9 cellular contexts compared by ENCODE assay signal in genomic region chr2:233060500-233061006, GRCh38. TPM values are rescaled to one million over a fixed set of nuclear protein-coding genes. Genes with fewer than 3 reads are reported as not detected.
DNase-seq lines count a peak whose midpoint lies in the region; ATAC-seq and TF ChIP-seq lines count a peak whose summit lies in the region.
"Had no signal": no experiment of that assay in that cellular context is flagged by ENCODE, and none has a peak within 500 bp of the region (broad histone marks: within the 10 kb centered on the region; RNA-seq: fewer than 3 reads in every experiment).

No MANE protein-coding gene starts in this region.

- H3K36me3 ChIP-seq in mesenchymal stem cell (ENCODE audit: control insufficient read depth in 1 of 2, insufficient read depth in 2 of 2, low read depth in 1 of 2, low read length in 2 of 2) (no peaks in the 10 kb centered on the region), tibial artery (no peaks in the 10 kb centered on the region)

- no peak overlapping the region for H2BK120ac ChIP-seq in mesenchymal stem cell (ENCODE audit: low read depth, low read length)

- no peak overlapping the region for H3K4me3 ChIP-seq in mesenchymal stem cell (ENCODE audit: insufficient read depth in 1 of 2, low read depth in 1 of 2, low read length in 2 of 2)
- H3K4me3 ChIP-seq in tibial artery = peak overlapping the region; percentile 39 to 43

- H3K4me1 ChIP-seq in mesenchymal stem cell (ENCODE audit: control insufficient read depth, insufficient read depth, low read depth, low read length) (peaks cover 4% of the 10 kb centered on the region), tibial artery (peaks cover 0 to 2% (median 0%) of the 10 kb centered on the region in 4 donors)

- H3K9ac ChIP-seq in mesenchymal stem cell (ENCODE audit: low read length) = no peak overlapping the region

- WGBS in mesenchymal stem cell = 95% methylated on average over 13 of the region's 13 CpGs

- DNase-seq in activated T-cell treated with anti-CD3 and anti-CD28 coated beads, Interleukin-2, amount 50 U/mL, for 24 hours = no peak
- DNase-seq in activated T-cell treated with anti-CD3 and anti-CD28 coated beads for 4 hours (no peak), mesenchymal stem cell (no peak), tibial artery (no peak), NAMALWA (ENCODE audit: low spot score) (no peak), NCI-H2081 (lab: John Stamatoyannopoulos, UW) (no peak)
- DNase-seq in activated CD8-positive, alpha-beta T cell treated with anti-CD3 and anti-CD28 coated beads, Interleukin-2, amount 10 ng/mL, durations not matched to agents 7 days and 5 days = no peak
- DNase-seq in stimulated activated CD4-positive, alpha-beta T cell treated with anti-CD3 and anti-CD28 coated beads, Interleukin-15, amount 100 ng/mL, for 24 hours = no peak

- H4K8ac ChIP-seq in mesenchymal stem cell (ENCODE audit: low read length) = no peak overlapping the region

- no peak overlapping the region for H2BK15ac ChIP-seq in mesenchymal stem cell (ENCODE audit: low read depth, poor library complexity, severe bottlenecking)

- H2AK5ac ChIP-seq in mesenchymal stem cell (ENCODE audit: low read length, severe bottlenecking) = no peak overlapping the region

- H3K27ac Mint-ChIP-seq in activated T-cell treated with anti-CD3 and anti-CD28 coated beads, Interleukin-2, amount 50 U/mL, for 24 hours = peak overlapping the region; percentile 96
- H3K27ac Mint-ChIP-seq in activated CD8-positive, alpha-beta T cell treated with anti-CD3 and anti-CD28 coated beads, Interleukin-2, amount 10 ng/mL, durations not matched to agents 7 days and 5 days = peak overlapping the region; percentile 91

- H3K4ac ChIP-seq in mesenchymal stem cell (ENCODE audit: low read depth in 1 of 2, low read length in 2 of 2) = no peak overlapping the region

- POLR2A ChIA-PET in activated CD8-positive, alpha-beta T cell treated with anti-CD3 and anti-CD28 coated beads, Interleukin-2, amount 10 ng/mL, durations not matched to agents 7 days and 5 days (lab: Charles Lee) = interaction anchor here (0.7 to 9.5 kb wide), 16 partner anchors 11 to 510 kb away, joined by 3 to 136 read pairs (median 5); partner anchors contain the start of genes ATG16L1 and EIF4E2

- intact Hi-C loops in tibial artery (cut with DNase I; ENCODE audit: low total_unique reads) = no loop called here

- H3K18ac ChIP-seq in mesenchymal stem cell (ENCODE audit: low read depth in 1 of 2, low read length in 2 of 2) = no peak overlapping the region

- TF ChIP-seq CTCF in tibial artery (IDR thresholded peaks at IDR 0.05) = no peak

- H3K79me1 ChIP-seq in mesenchymal stem cell (replicated peaks; ENCODE audit: low read length, poor library complexity, severe bottlenecking) = no peaks in the 10 kb centered on the region

- H3K27me3 ChIP-seq in mesenchymal stem cell (ENCODE audit: control insufficient read depth in 1 of 2, insufficient read depth in 1 of 2, low read length in 2 of 2) (peaks cover 0 to 11% of the 10 kb centered on the region in 2 experiments), tibial artery (no peaks in the 10 kb centered on the region)

- H3K36me3 Mint-ChIP-seq in activated T-cell treated with anti-CD3 and anti-CD28 coated beads, Interleukin-2, amount 50 U/mL, for 24 hours (ENCODE audit: low read depth) = peaks cover 46% of the 10 kb centered on the region
- H3K36me3 Mint-ChIP-seq in activated CD8-positive, alpha-beta T cell treated with anti-CD3 and anti-CD28 coated beads, Interleukin-2, amount 10 ng/mL, durations not matched to agents 7 days and 5 days (ENCODE audit: low read depth) = peaks cover 47% of the 10 kb centered on the region

- H3K9me3 Mint-ChIP-seq in activated T-cell treated with anti-CD3 and anti-CD28 coated beads, Interleukin-2, amount 50 U/mL, for 24 hours = no peaks in the 10 kb centered on the region
- no peaks in the 10 kb centered on the region for H3K9me3 Mint-ChIP-seq in activated CD8-positive, alpha-beta T cell treated with anti-CD3 and anti-CD28 coated beads, Interleukin-2, amount 10 ng/mL, durations not matched to agents 7 days and 5 days (ENCODE audit: insufficient read depth)

- H3K23ac ChIP-seq in mesenchymal stem cell (ENCODE audit: low read length in 2 of 2) = no peak overlapping the region

- no peak overlapping the region for H2BK5ac ChIP-seq in mesenchymal stem cell (ENCODE audit: low read depth, low read length, poor library complexity, severe bottlenecking)

- H2BK12ac ChIP-seq in mesenchymal stem cell (ENCODE audit: low read length in 2 of 2) = no peak overlapping the region

- H3K4me3 Mint-ChIP-seq in activated T-cell treated with anti-CD3 and anti-CD28 coated beads, Interleukin-2, amount 50 U/mL, for 24 hours = peak overlapping the region; percentile 96
- H3K4me3 Mint-ChIP-seq in activated CD8-positive, alpha-beta T cell treated with anti-CD3 and anti-CD28 coated beads, Interleukin-2, amount 10 ng/mL, durations not matched to agents 7 days and 5 days = peak overlapping the region; percentile 98

- H3K9me3 ChIP-seq in mesenchymal stem cell (ENCODE audit: control insufficient read depth, low read length) (no peaks in the 10 kb centered on the region), tibial artery (no peaks in the 10 kb centered on the region)

- H2AFZ ChIP-seq in mesenchymal stem cell (ENCODE audit: low read depth, low read length) = no peak overlapping the region

- no peaks in the 10 kb centered on the region for H3K27me3 Mint-ChIP-seq in activated T-cell treated with anti-CD3 and anti-CD28 coated beads, Interleukin-2, amount 50 U/mL, for 24 hours
- H3K27me3 Mint-ChIP-seq in activated CD8-positive, alpha-beta T cell treated with anti-CD3 and anti-CD28 coated beads, Interleukin-2, amount 10 ng/mL, durations not matched to agents 7 days and 5 days (ENCODE audit: low read depth) = no peaks in the 10 kb centered on the region

- H3K4me2 ChIP-seq in mesenchymal stem cell (ENCODE audit: low read length, poor library complexity, severe bottlenecking) = no peak overlapping the region

- peak overlapping the region; percentile 54 for H4K91ac ChIP-seq in mesenchymal stem cell (ENCODE audit: low read length)

- no peak overlapping the region for H3K14ac ChIP-seq in mesenchymal stem cell (ENCODE audit: low read length in 2 of 2)

- CTCF ChIA-PET in activated CD8-positive, alpha-beta T cell treated with anti-CD3 and anti-CD28 coated beads, Interleukin-2, amount 10 ng/mL, durations not matched to agents 7 days and 5 days (lab: Charles Lee) = interaction anchor here (0.7 to 4.2 kb wide), 22 partner anchors 10 to 251 kb away, joined by 3 to 24 read pairs (median 6); partner anchors contain the start of gene ATG16L1

- H3K27ac ChIP-seq in mesenchymal stem cell (ENCODE audit: low read length, poor library complexity, severe bottlenecking) = no peak overlapping the region
- peak overlapping the region in 1 of 2 donors; percentile 22 for H3K27ac ChIP-seq in tibial artery

- peaks cover 48% of the 10 kb centered on the region for H3K4me1 Mint-ChIP-seq in activated T-cell treated with anti-CD3 and anti-CD28 coated beads, Interleukin-2, amount 50 U/mL, for 24 hours (ENCODE audit: low read depth)
- H3K4me1 Mint-ChIP-seq in activated CD8-positive, alpha-beta T cell treated with anti-CD3 and anti-CD28 coated beads, Interleukin-2, amount 10 ng/mL, durations not matched to agents 7 days and 5 days (ENCODE audit: low read depth) = peaks cover 48% of the 10 kb centered on the region

- peak; percentile 34 for ATAC-seq in activated CD8-positive, alpha-beta T cell treated with anti-CD3 and anti-CD28 coated beads, Interleukin-2, amount 10 ng/mL, durations not matched to agents 7 days and 5 days

RNA-seq across cellular contexts. Expression of gene INPP5D, which starts 0.4 kb away (rescaled TPM):
- total RNA-seq in activated CD8-positive, alpha-beta T cell treated with anti-CD3 and anti-CD28 coated beads, Interleukin-2, amount 10 ng/mL, durations not matched to agents 7 days and 5 days = 100 to 1,000 TPM; 108 to 122 TPM
- 0.08 TPM for polyA plus RNA-seq in mesenchymal stem cell (2013, experiment 1 of 2)
- 0.15 TPM for polyA plus RNA-seq in mesenchymal stem cell (2013, experiment 2 of 2)

RNA-seq across cellular contexts. Expression of gene NEU2, which starts 28.1 kb away (rescaled TPM):
- total RNA-seq in activated CD8-positive, alpha-beta T cell treated with anti-CD3 and anti-CD28 coated beads, Interleukin-2, amount 10 ng/mL, durations not matched to agents 7 days and 5 days = not detected
- polyA plus RNA-seq in mesenchymal stem cell (2013, experiment 1 of 2) = not detected
- not detected for polyA plus RNA-seq in mesenchymal stem cell (2013, experiment 2 of 2)
- polyA plus RNA-seq: adipose tissue had no signal

RNA-seq across cellular contexts. Expression of gene NGEF, which starts 47.5 kb away (rescaled TPM):
- total RNA-seq in activated CD8-positive, alpha-beta T cell treated with anti-CD3 and anti-CD28 coated beads, Interleukin-2, amount 10 ng/mL, durations not matched to agents 7 days and 5 days = not detected
- polyA plus RNA-seq in mesenchymal stem cell (2013, experiment 1 of 2) = 0.15 TPM
- 0.15 TPM for polyA plus RNA-seq in mesenchymal stem cell (2013, experiment 2 of 2)

Comparison
In these comparisons a context has a peak if more than half of its experiments do, and no peak if none do; other contexts are left out.
1. H3K4me3 ChIP-seq: peak in tibial artery (2 of 2); none in mesenchymal stem cell (0 of 2).